In the genomic region with DNA sequence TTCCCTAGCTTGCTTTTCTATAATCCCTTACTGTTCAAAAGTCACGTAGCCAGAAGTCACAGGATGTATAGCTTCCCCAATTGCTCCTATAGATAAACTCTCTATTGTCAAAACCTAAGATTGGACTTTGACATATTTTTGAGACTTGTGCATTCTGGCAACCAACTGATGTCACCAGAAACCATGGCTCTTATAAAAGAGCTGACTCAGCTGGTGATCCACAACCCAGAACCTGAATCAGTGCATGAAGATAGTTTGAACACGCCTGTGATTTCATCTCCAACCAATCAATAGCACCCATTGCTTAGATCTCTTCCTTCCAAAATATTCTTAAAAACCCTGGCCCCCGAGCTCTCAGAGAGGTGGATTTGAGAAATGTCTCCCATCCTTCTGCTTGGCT, we compare ENCODE assay signal across 7 cellular contexts.
"Had no signal": no experiment of that assay in that cellular context is flagged by ENCODE, and none has a peak within 500 bp of the region (broad histone marks: within the 10 kb centered on the region; RNA-seq: fewer than 3 reads in every experiment).

No MANE protein-coding gene starts in this region.

- H3K9ac ChIP-seq: GM23248, KMS-11 had no signal

- DNase-seq: GM23248, GOT3, H7, HCEC 1CT, KBM-7 had no signal

- H2AFZ ChIP-seq: GM23248 had no signal

- H3K27ac ChIP-seq: GM23248, HL-60, KMS-11 had no signal

- H3K4me2 ChIP-seq: KMS-11 had no signal

- H3K4me3 ChIP-seq: GM23248 had no signal
